In genomic region chr17:78377858-78378224, GRCh38 we compare ENCODE assay signal across 1 cellular context.
TF ChIP-seq lines count a peak whose summit lies in the region.

No MANE protein-coding gene starts in this region.

TF ChIP-seq in K562, 482 proteins besides CTCF, POLR2A, EP300 and RAD21 (continued from another document):
- TF ChIP-seq MLLT1 (IDR thresholded peaks at IDR 0.05) (no peak), HNRNPLL (IDR thresholded peaks at IDR 0.05; ENCODE audit: low read depth, low read length, poor library complexity, severe bottlenecking) (no peak), ILF3 (IDR thresholded peaks at IDR 0.05; ENCODE audit: borderline replicate concordance) (no peak), STAT6 (CRISPR knock-in tag; IDR thresholded peaks at IDR 0.05) (no peak), ZNF121 (CRISPR knock-in tag; conservative IDR thresholded peaks at IDR 0.05) (peak; percentile 98), ZNF354B (CRISPR knock-in tag; IDR thresholded peaks at IDR 0.05) (no peak), CBFB (CRISPR knock-in tag; IDR thresholded peaks at IDR 0.05) (0 out of 2 replicates have a peak, but pooled peaks have one; percentile 9), ARID1B (IDR thresholded peaks at IDR 0.05) (no peak), NEUROD1 (IDR thresholded peaks at IDR 0.05; ENCODE audit: borderline replicate concordance, low read depth, low read length, partially characterized antibody) (no peak), HDAC6 (IDR thresholded peaks at IDR 0.05; ENCODE audit: low read depth, low read length) (no peak), RFX5 (IDR thresholded peaks at IDR 0.05; ENCODE audit: low read depth, low read length) (no peak), KDM1A (IDR thresholded peaks at IDR 0.05) (0 out of 4 replicates have a peak, but pooled peaks of 1 of the 2 experiments have one; percentile 7), NFIX (CRISPR knock-in tag; IDR thresholded peaks at IDR 0.05; ENCODE audit: low read depth) (no peak), HINFP (tag; conservative IDR thresholded peaks at IDR 0.05; ENCODE audit: low read depth) (no peak), RBM17 (IDR thresholded peaks at IDR 0.05; ENCODE audit: borderline replicate concordance, low read depth, low read length) (no peak), STAT5A (IDR thresholded peaks at IDR 0.05; ENCODE audit: borderline replicate concordance, low read length) (no peak), FOXK2 (conservative IDR thresholded peaks at IDR 0.05 in 1 of 2, IDR thresholded peaks at IDR 0.05 in 1 of 2; ENCODE audit: low read depth in 2 of 2) (no peak), HNRNPL (IDR thresholded peaks at IDR 0.05; ENCODE audit: low read depth, low read length) (no peak), HDAC2 (IDR thresholded peaks at IDR 0.05) (peak; percentile 11; the same call in 1 of the 2 replicates), BCL6 (CRISPR knock-in tag; IDR thresholded peaks at IDR 0.05) (no peak), CHCHD3 (CRISPR knock-in tag; IDR thresholded peaks at IDR 0.05) (no peak), SMARCA5 (IDR thresholded peaks at IDR 0.05) (peak; percentile 51; the same call in 1 of the 2 replicates), DPF2 (IDR thresholded peaks at IDR 0.05) (no peak), PKNOX1 (IDR thresholded peaks at IDR 0.05) (0 out of 2 replicates have a peak, but pooled peaks have one; percentile 30), LCOR (CRISPR knock-in tag; IDR thresholded peaks at IDR 0.05) (no peak), SMC3 (conservative IDR thresholded peaks at IDR 0.05; ENCODE audit: insufficient read depth, low read depth, low read length) (no peak), PURB (CRISPR knock-in tag; IDR thresholded peaks at IDR 0.05; ENCODE audit: low read depth) (no peak), MCM3 (IDR thresholded peaks at IDR 0.05) (no peak)
